Comparison of ENCODE assay signal across 21 cellular contexts in the genomic region with DNA sequence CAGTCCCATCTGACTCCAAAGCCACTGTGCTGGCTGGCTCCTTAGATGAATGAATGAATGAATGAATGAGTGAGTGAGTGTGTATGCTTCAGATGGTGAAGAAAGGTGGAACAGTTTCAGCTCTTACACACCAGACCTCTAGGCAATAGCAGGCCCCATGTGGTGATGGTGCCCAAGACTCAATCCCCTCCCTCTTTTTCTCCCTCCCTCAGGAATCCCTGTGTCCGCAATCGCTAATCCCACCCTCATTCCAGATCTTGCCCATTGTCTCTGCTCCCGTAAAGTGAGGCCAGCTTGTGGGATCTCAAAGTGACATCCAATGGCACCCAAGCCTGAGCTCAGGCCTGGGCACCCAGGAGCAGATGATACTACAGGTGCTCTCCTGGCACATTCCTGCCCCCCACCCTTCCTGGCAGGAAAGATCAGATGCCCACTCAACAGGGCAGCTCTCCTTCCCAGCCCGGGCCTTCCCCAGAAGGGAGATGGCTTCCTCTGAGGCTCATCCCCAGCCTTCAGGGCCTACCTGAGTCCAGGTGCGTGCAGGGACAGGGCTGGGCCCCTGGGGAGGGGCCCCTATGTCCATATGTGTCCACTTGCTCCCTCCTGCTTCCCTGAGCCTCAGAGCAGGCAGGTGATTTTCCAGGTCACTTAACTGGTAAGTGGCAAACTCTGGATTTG.
"Had no signal": no experiment of that assay in that cellular context is flagged by ENCODE, and none has a peak within 500 bp of the region (broad histone marks: within the 10 kb centered on the region; RNA-seq: fewer than 3 reads in every experiment).

No MANE protein-coding gene starts in this region.

- H3K27ac Mint-ChIP-seq: activated CD4-positive, alpha-beta memory T cell treated with anti-CD3 and anti-CD28 coated beads for 36 hours; activated naive CD4-positive, alpha-beta T cell treated with anti-CD3 and anti-CD28 coated beads, Interleukin-2, amount 50 U/mL, for 72 hours; immature natural killer cell; stimulated activated naive CD8-positive, alpha-beta T cell treated with anti-CD3 and anti-CD28 coated beads, Interleukin-15, Interleukin-2, amounts not matched to agents 100 ng/mL and 50 ng/mL, for 24 hours had no signal

- H3K36me3 ChIP-seq: adrenal gland, gastroesophageal sphincter, lower lobe of right lung, pancreas, tibial artery, WERI-Rb-1 had no signal

- DNase-seq: activated CD4-positive, alpha-beta memory T cell treated with anti-CD3 and anti-CD28 coated beads for 36 hours; activated gamma-delta T cell; activated T-cell treated with anti-CD3 and anti-CD28 coated beads, Interleukin-2, amount 50 U/mL, for 72 hours; adrenal gland; cerebellar nuclear complex; head of caudate nucleus; immature natural killer cell; lower lobe of right lung; naive B cell; pancreas; right cardiac atrium; stimulated activated CD4-positive, alpha-beta T cell treated with anti-CD3 and anti-CD28 coated beads, Interleukin-12 subunit alpha, Interleukin-12 subunit beta, amount 100 ng/mL, for 4 hours; stimulated activated CD4-positive, alpha-beta T cell treated with anti-CD3 and anti-CD28 coated beads, Interleukin-4, amount 100 ng/mL, for 4 hours; T-helper 1 cell; tibial artery; WERI-Rb-1 had no signal

- H3K4me3 ChIP-seq: adrenal gland, coronary artery, gastroesophageal sphincter, lower lobe of right lung, pancreas, tibial artery had no signal

- H3K4me3 Mint-ChIP-seq: activated CD4-positive, alpha-beta memory T cell treated with anti-CD3 and anti-CD28 coated beads for 36 hours; activated T-cell treated with anti-CD3 and anti-CD28 coated beads, Interleukin-2, amount 50 U/mL, for 72 hours; immature natural killer cell; naive B cell; stimulated activated naive CD8-positive, alpha-beta T cell treated with anti-CD3 and anti-CD28 coated beads, Interleukin-15, Interleukin-2, amounts not matched to agents 100 ng/mL and 50 ng/mL, for 24 hours had no signal

- H3K27me3 ChIP-seq: adrenal gland, pancreas, tibial artery had no signal

- H3K27ac ChIP-seq: adrenal gland, coronary artery, epithelial cell of prostate, gastroesophageal sphincter, lower lobe of right lung, pancreas, WERI-Rb-1 had no signal

- H3K9me3 ChIP-seq: adrenal gland, gastroesophageal sphincter, lower lobe of right lung, pancreas, tibial artery had no signal

- H3K4me1 ChIP-seq: lower lobe of right lung, pancreas had no signal

- H3K9me3 Mint-ChIP-seq: activated CD4-positive, alpha-beta memory T cell treated with anti-CD3 and anti-CD28 coated beads for 36 hours; activated naive CD4-positive, alpha-beta T cell treated with anti-CD3 and anti-CD28 coated beads, Interleukin-2, amount 50 U/mL, for 72 hours; activated T-cell treated with anti-CD3 and anti-CD28 coated beads, Interleukin-2, amount 50 U/mL, for 72 hours; immature natural killer cell; naive B cell; stimulated activated naive CD8-positive, alpha-beta T cell treated with anti-CD3 and anti-CD28 coated beads, Interleukin-15, Interleukin-2, amounts not matched to agents 100 ng/mL and 50 ng/mL, for 24 hours had no signal

- H3K4me1 Mint-ChIP-seq: immature natural killer cell, naive B cell had no signal

- H3K36me3 Mint-ChIP-seq: activated CD4-positive, alpha-beta memory T cell treated with anti-CD3 and anti-CD28 coated beads for 36 hours; activated naive CD4-positive, alpha-beta T cell treated with anti-CD3 and anti-CD28 coated beads, Interleukin-2, amount 50 U/mL, for 72 hours; immature natural killer cell; naive B cell had no signal
